ENCODE assay signal across 28 cellular contexts in genomic region chr7:103690576-103690975, GRCh38.
DNase-seq lines count a peak whose midpoint lies in the region; ATAC-seq, FAIRE-seq and TF ChIP-seq lines count a peak whose summit lies in the region.
"Had no signal": no experiment of that assay in that cellular context is flagged by ENCODE, and none has a peak within 500 bp of the region (broad histone marks: within the 10 kb centered on the region; RNA-seq: fewer than 3 reads in every experiment).

No MANE protein-coding gene starts in this region.

- no TSS peak for BruUV-seq in mammary epithelial cell (replicated peaks; lab: Mats Ljungman, UMichigan)
- no TSS peak for BruUV-seq in K562 (replicated peaks; lab: Mats Ljungman, UMichigan)

- DNase-seq in mammary epithelial cell (peak; percentile 14), breast epithelium (ENCODE audit: low spot score in 2 of 2) (no peak), NCI-H69 (lab: John Stamatoyannopoulos, UW) (peak; percentile 79), K562 (ENCODE audit: extremely low read depth in 1 of 4, low spot score in 3 of 4) (no peak), HPDE6-E6E7 (ENCODE audit: extremely low spot score) (no peak)
- DNase-seq: activated CD4-positive, alpha-beta memory T cell treated with anti-CD3 and anti-CD28 coated beads for 36 hours; activated CD4-positive, alpha-beta T cell treated with anti-CD3 and anti-CD28 coated beads for 1 hour; activated naive CD8-positive, alpha-beta T cell treated with anti-CD3 and anti-CD28 coated beads, Interleukin-2, amount 50 U/mL, for 24 hours; activated T-cell treated with anti-CD3 and anti-CD28 coated beads, Interleukin-2, amount 50 U/mL, for 72 hours; dermis blood vessel endothelial cell; endodermal cell; glutamatergic neuron; HCEC 1CT; left ventricle myocardium superior; pancreas; retina; stimulated activated naive B cell treated with anti-CD40 and anti-IgM and Interleukin-4, amounts not matched to agents 10 μg/mL and 1 μg/mL and 100 μg/mL, for 72 hours; substantia nigra; T-helper 17 cell; upper lobe of left lung had no signal

- in situ Hi-C loops in mammary epithelial cell (cut with MboI; ENCODE audit: low sequenced_read_pairs in 2 of 2): no loop called here
- in situ Hi-C loops in K562 (cut with MboI): no loop called here

- H3K4me2 ChIP-seq in mammary epithelial cell (ENCODE audit: insufficient read depth, low read depth, low read length) (no peak overlapping the region), K562 (ENCODE audit: insufficient read depth, low read length) (no peak overlapping the region)
- H3K4me2 ChIP-seq: neural progenitor cell had no signal

- no peaks in the 10 kb centered on the region for H3K9me1 ChIP-seq in K562 (ENCODE audit: control insufficient read depth, insufficient read depth, low read length)

- intact Hi-C loops in mammary epithelial cell (cut with micrococcal nuclease): no loop called here
- intact Hi-C loops in breast epithelium (cut with DNase I; ENCODE audit: low total_unique reads): no loop called here
- intact Hi-C loops in K562 (cut with micrococcal nuclease): no loop called here

- POLR2A ChIA-PET in K562 (lab: Yijun Ruan, JAX): interaction anchor here (0.6 to 1.2 kb wide), 3 partner anchors 9 to 84 kb away, joined by 3 to 6 read pairs (median 3); no protein-coding TSS in a partner anchor

- CTCF ChIA-PET in mammary epithelial cell (lab: Charles Lee; ENCODE audit: low non-redundant PET): no interaction called here
- CTCF ChIA-PET in K562 (lab: Yijun Ruan, JAX; ENCODE audit: low intra/inter-chr PET ratio): no interaction called here

- no peak for TF ChIP-seq EP300 in K562 (IDR thresholded peaks at IDR 0.05; ENCODE audit: low read length)

- H3K4me1 ChIP-seq in mammary epithelial cell (ENCODE audit: insufficient read depth, low read length): no peaks in the 10 kb centered on the region
- no peaks in the 10 kb centered on the region for H3K4me1 ChIP-seq in breast epithelium
- no peaks in the 10 kb centered on the region for H3K4me1 ChIP-seq in K562 (replicated peaks in 1 of 2; ENCODE audit: control insufficient read depth in 2 of 2, insufficient read depth in 2 of 2, low read length in 2 of 2)
- H3K4me1 ChIP-seq: neural progenitor cell, pancreas, upper lobe of left lung had no signal

- no peak overlapping the region for H3K27ac ChIP-seq in mammary epithelial cell (ENCODE audit: insufficient read depth, low read depth, low read length)
- H3K27ac ChIP-seq in breast epithelium: no peak overlapping the region
- no peak overlapping the region for H3K27ac ChIP-seq in K562 (ENCODE audit: extremely low read depth, low read depth, low read length)
- H3K27ac ChIP-seq: neural progenitor cell, pancreas, upper lobe of left lung had no signal

- H2AFZ ChIP-seq in mammary epithelial cell (ENCODE audit: low read depth, low read length) (no peak overlapping the region), K562 (ENCODE audit: low read depth, low read length) (no peak overlapping the region)
- H2AFZ ChIP-seq: neural progenitor cell had no signal

- TF ChIP-seq POLR2A in breast epithelium (IDR thresholded peaks at IDR 0.05) (no peak), K562 (conservative IDR thresholded peaks at IDR 0.05) (no peak)

- H3K79me2 ChIP-seq in mammary epithelial cell (ENCODE audit: insufficient read depth, low read length): no peaks in the 10 kb centered on the region
- H3K79me2 ChIP-seq in K562 (ENCODE audit: control insufficient read depth, insufficient read depth, low read length): no peaks in the 10 kb centered on the region

- dilution Hi-C loops in mammary epithelial cell (cut with HindIII; ENCODE audit: low sequenced_read_pairs): no loop called here

- H3K36me3 ChIP-seq in mammary epithelial cell (ENCODE audit: insufficient read depth, low read length) (no peaks in the 10 kb centered on the region), breast epithelium (no peaks in the 10 kb centered on the region), K562 (ENCODE audit: control insufficient read depth, insufficient read depth, low read length) (peaks cover 10% of the 10 kb centered on the region; the same call in 2 of the 3 replicates)
- H3K36me3 ChIP-seq: neural progenitor cell, pancreas, upper lobe of left lung had no signal

- TF ChIP-seq RAD21 in K562 (CRISPR knock-in tag; conservative IDR thresholded peaks at IDR 0.05 in 1 of 2, IDR thresholded peaks at IDR 0.05 in 1 of 2): no peak

- no peaks in the 10 kb centered on the region for H3K9me3 ChIP-seq in mammary epithelial cell (replicated peaks; ENCODE audit: insufficient read depth, low read length)
- no peaks in the 10 kb centered on the region for H3K9me3 ChIP-seq in breast epithelium
- H3K9me3 ChIP-seq in K562 (replicated peaks; ENCODE audit: control insufficient read depth, insufficient read depth, low read depth, low read length): no peaks in the 10 kb centered on the region
- H3K9me3 ChIP-seq: pancreas, upper lobe of left lung had no signal

- TF ChIP-seq CTCF in mammary epithelial cell (conservative IDR thresholded peaks at IDR 0.05 in 1 of 2, IDR thresholded peaks at IDR 0.05 in 1 of 2; ENCODE audit: extremely low read depth in 1 of 2, insufficient read depth in 1 of 2, low read depth in 1 of 2, low read length in 2 of 2) (no peak), breast epithelium (IDR thresholded peaks at IDR 0.05) (no peak), K562 (IDR thresholded peaks at IDR 0.05 in 2 of 3, conservative IDR thresholded peaks at IDR 0.05 in 1 of 3; ENCODE audit: insufficient read depth in 2 of 3, low read depth in 1 of 3, low read length in 3 of 3) (no peak)

- no peaks in the 10 kb centered on the region for H3K27me3 ChIP-seq in mammary epithelial cell (ENCODE audit: insufficient read depth, low read length)
- H3K27me3 ChIP-seq in breast epithelium: no peaks in the 10 kb centered on the region
- no peaks in the 10 kb centered on the region for H3K27me3 ChIP-seq in K562 (ENCODE audit: control insufficient read depth in 2 of 2, insufficient read depth in 2 of 2, low read length in 2 of 2)
- H3K27me3 ChIP-seq: neural progenitor cell, upper lobe of left lung had no signal

- H3K9ac ChIP-seq in mammary epithelial cell (ENCODE audit: insufficient read depth, low read length) (no peak overlapping the region), K562 (ENCODE audit: insufficient read depth in 1 of 2, low read depth in 2 of 2, low read length in 2 of 2) (no peak overlapping the region)
- H3K9ac ChIP-seq: neural progenitor cell had no signal

- H3K4me3 ChIP-seq in mammary epithelial cell (replicated peaks in 1 of 3; ENCODE audit: insufficient read depth in 1 of 3, low read depth in 2 of 3, low read length in 3 of 3) (no peak overlapping the region), breast epithelium (no peak overlapping the region), K562 (no peak overlapping the region)
- H3K4me3 ChIP-seq: neural progenitor cell, pancreas, upper lobe of left lung had no signal

- ATAC-seq in K562 (peak; percentile 64; the same call in 2 of the 3 replicates), HG02763 (IDR thresholded peaks at IDR 0.05; ENCODE audit: unreplicated experiment) (no peak), GM18907 (IDR thresholded peaks at IDR 0.05; ENCODE audit: unreplicated experiment) (no peak), HG02571 (IDR thresholded peaks at IDR 0.05; ENCODE audit: unreplicated experiment) (no peak)
- ATAC-seq: activated naive CD8-positive, alpha-beta T cell treated with anti-CD3 and anti-CD28 coated beads, Interleukin-2, amount 50 U/mL, for 24 hours; activated T-cell treated with anti-CD3 and anti-CD28 coated beads, Interleukin-2, amount 50 U/mL, for 72 hours; left ventricle myocardium superior; pancreas; Right ventricle myocardium inferior; SK-N-SH treated with all-trans-retinoic acid at 6 μM for 48 hours; stimulated activated naive B cell treated with anti-CD40 and anti-IgM and Interleukin-4, amounts not matched to agents 10 μg/mL and 1 μg/mL and 100 μg/mL, for 72 hours; T-helper 17 cell had no signal

- no peaks in the 10 kb centered on the region for H4K20me1 ChIP-seq in mammary epithelial cell (ENCODE audit: insufficient read depth, low read length)
- H4K20me1 ChIP-seq in K562 (replicated peaks; ENCODE audit: control insufficient read depth, insufficient read depth, low read length): no peaks in the 10 kb centered on the region

- no peak for FAIRE-seq in K562 (lab: Jason Lieb, UNC)
- FAIRE-seq: A204.1, islet of Langerhans, pancreas had no signal

- WGBS in mammary epithelial cell (ENCODE audit: low coverage, missing lambda C conversion rate): 64% methylated on average over 3 of the region's 3 CpGs
- 47% methylated on average over 3 of the region's 3 CpGs for WGBS in K562 (ENCODE audit: insufficient coverage, low coverage, missing lambda C conversion rate)

TF ChIP-seq in K562, 482 proteins besides CTCF, POLR2A, EP300 and RAD21 (continues in another document):
- TF ChIP-seq RFX1 (IDR thresholded peaks at IDR 0.05) (no peak), ZNF408 (CRISPR knock-in tag; IDR thresholded peaks at IDR 0.05; ENCODE audit: low read depth) (no peak), MECOM (CRISPR knock-in tag; IDR thresholded peaks at IDR 0.05) (no peak), CHAMP1 (IDR thresholded peaks at IDR 0.05) (no peak), GTF2E2 (tag; IDR thresholded peaks at IDR 0.05) (no peak), MXD1 (CRISPR knock-in tag; IDR thresholded peaks at IDR 0.05; ENCODE audit: borderline replicate concordance, poor library complexity, severe bottlenecking) (no peak), NEUROD1 (IDR thresholded peaks at IDR 0.05; ENCODE audit: borderline replicate concordance, low read depth, low read length, partially characterized antibody) (no peak)

Comparison
In these comparisons a context has a peak if more than half of its experiments do, and no peak if none do; other contexts are left out.
1. DNase-seq: peak in mammary epithelial cell (single experiment) and NCI-H69 (single experiment); none in breast epithelium (0 of 2), K562 (0 of 4) and HPDE6-E6E7 (single experiment).